Comparison of ENCODE assay signal across 1 cellular context in the genomic region with DNA sequence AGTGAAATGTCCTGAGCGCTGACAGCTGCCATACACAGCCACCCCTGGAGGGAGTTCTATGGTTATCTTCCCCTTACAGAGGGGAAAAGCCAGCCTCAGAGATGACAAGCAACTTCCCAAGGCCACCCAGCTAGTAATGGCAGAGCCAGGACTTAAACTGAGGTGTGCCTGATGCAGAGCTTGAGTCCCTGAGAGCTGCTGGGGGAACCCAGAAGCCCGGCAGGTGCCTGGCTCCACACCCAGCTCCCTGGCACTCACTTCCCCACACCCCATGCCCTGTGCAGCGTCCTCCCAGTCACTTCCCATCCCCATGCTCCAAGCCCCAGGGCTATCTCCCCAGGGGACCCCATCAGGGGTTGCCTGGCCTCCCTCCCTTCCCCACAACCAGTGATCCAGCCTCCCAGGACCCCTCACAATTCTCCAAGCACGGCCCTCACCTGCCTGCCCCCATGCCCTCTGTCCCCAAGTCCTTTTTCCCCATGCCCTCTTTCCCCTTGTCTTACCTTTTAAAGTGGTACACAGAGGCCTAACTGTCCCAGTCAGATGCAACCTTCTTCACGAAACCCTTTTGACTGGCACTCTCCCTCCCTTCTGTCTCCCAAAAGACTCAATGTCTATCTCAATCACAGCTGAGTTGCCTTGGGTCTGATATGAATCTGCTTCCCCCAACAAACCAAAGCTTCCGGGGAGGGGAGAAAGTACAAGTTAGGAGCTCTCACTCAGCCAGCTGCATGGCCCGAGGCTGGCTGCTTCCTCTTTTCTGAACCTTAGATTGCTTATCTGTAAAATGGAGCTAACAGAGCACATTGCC.
TF ChIP-seq lines count a peak whose summit lies in the region.

No MANE protein-coding gene starts in this region.

TF ChIP-seq in K562, 482 proteins besides CTCF, POLR2A, EP300 and RAD21 (continued from another document and continues in another):
- TF ChIP-seq ZBTB11 (CRISPR knock-in tag; IDR thresholded peaks at IDR 0.05) (no peak), SMARCE1 (IDR thresholded peaks at IDR 0.05) (peak; percentile 69; the same call in 1 of the 2 replicates), ESRRB (CRISPR knock-in tag; IDR thresholded peaks at IDR 0.05; ENCODE audit: borderline replicate concordance) (no peak), ZNF584 (CRISPR knock-in tag; IDR thresholded peaks at IDR 0.05; ENCODE audit: low read depth) (no peak), CBX8 (IDR thresholded peaks at IDR 0.05; ENCODE audit: borderline replicate concordance, extremely low read depth, low read depth, low read length, poor library complexity, severe bottlenecking) (no peak), PRMT5 (CRISPR knock-in tag; IDR thresholded peaks at IDR 0.05) (no peak), DACH1 (IDR thresholded peaks at IDR 0.05; ENCODE audit: partially characterized antibody) (no peak), U2AF2 (optimal IDR thresholded peaks at IDR 0.05; ENCODE audit: low read depth, low read length) (no peak), SIN3A (IDR thresholded peaks at IDR 0.05; ENCODE audit: borderline replicate concordance in 2 of 2, control insufficient read depth in 1 of 2, low read depth in 2 of 2, low read length in 2 of 2) (no peak), EZH2 (IDR thresholded peaks at IDR 0.05; ENCODE audit: borderline replicate concordance, low read depth, low read length) (no peak), ETV1 (tag; conservative IDR thresholded peaks at IDR 0.05; ENCODE audit: low read depth) (peak; percentile 92), ZNF445 (CRISPR knock-in tag; IDR thresholded peaks at IDR 0.05; ENCODE audit: low read depth) (no peak), ZNF586 (CRISPR knock-in tag; conservative IDR thresholded peaks at IDR 0.05) (no peak), CBX1 (IDR thresholded peaks at IDR 0.05; ENCODE audit: low read depth) (peak; percentile 96; the same call in 1 of the 2 replicates), PKNOX1 (IDR thresholded peaks at IDR 0.05) (peak; percentile 74), ZNF717 (CRISPR knock-in tag; IDR thresholded peaks at IDR 0.05) (no peak), YY1 (IDR thresholded peaks at IDR 0.05; ENCODE audit: borderline replicate concordance in 1 of 3, control insufficient read depth in 1 of 3, extremely low read depth in 1 of 3, insufficient read depth in 3 of 3, insufficient read length in 1 of 3, insufficient replicate concordance in 2 of 3, low read depth in 1 of 3, low read length in 2 of 3) (peak in 1 of 3 experiments; percentile 45), PTBP1 (IDR thresholded peaks at IDR 0.05; ENCODE audit: low read depth, low read length) (no peak), ATF7 (IDR thresholded peaks at IDR 0.05) (no peak), ZNF3 (CRISPR knock-in tag; IDR thresholded peaks at IDR 0.05) (no peak), GATA2 (CRISPR knock-in tag; IDR thresholded peaks at IDR 0.05) (peak; percentile 82), CTBP1 (IDR thresholded peaks at IDR 0.05; ENCODE audit: borderline replicate concordance) (peak; percentile 33; the same call in 1 of the 2 replicates), SOX6 (IDR thresholded peaks at IDR 0.05) (peak; percentile 18; the same call in 1 of the 2 replicates), MTA2 (IDR thresholded peaks at IDR 0.05; ENCODE audit: low read depth) (no peak), HCFC1 (IDR thresholded peaks at IDR 0.05; ENCODE audit: low read depth, low read length) (no peak), ZNF507 (tag; conservative IDR thresholded peaks at IDR 0.05) (no peak), ADNP (tag; IDR thresholded peaks at IDR 0.05) (peak; percentile 93), HMG20A (CRISPR knock-in tag; conservative IDR thresholded peaks at IDR 0.05) (no peak), SPI1 (IDR thresholded peaks at IDR 0.05; ENCODE audit: borderline replicate concordance, low read depth, low read length) (peak; percentile 94), SMC3 (conservative IDR thresholded peaks at IDR 0.05; ENCODE audit: insufficient read depth, low read depth, low read length) (peak; percentile 4; the same call in 1 of the 2 replicates), PCBP1 (IDR thresholded peaks at IDR 0.05; ENCODE audit: low read depth, low read length, poor library complexity, severe bottlenecking) (no peak), CBFA2T2 (conservative IDR thresholded peaks at IDR 0.05) (peak; percentile 78), TSHZ1 (CRISPR knock-in tag; IDR thresholded peaks at IDR 0.05) (no peak), FOXM1 (IDR thresholded peaks at IDR 0.05; ENCODE audit: low read depth) (no peak), FOXM1 (CRISPR knock-in tag; IDR thresholded peaks at IDR 0.05; ENCODE audit: low read depth) (no peak)
- TF ChIP-seq, protein P1, sequence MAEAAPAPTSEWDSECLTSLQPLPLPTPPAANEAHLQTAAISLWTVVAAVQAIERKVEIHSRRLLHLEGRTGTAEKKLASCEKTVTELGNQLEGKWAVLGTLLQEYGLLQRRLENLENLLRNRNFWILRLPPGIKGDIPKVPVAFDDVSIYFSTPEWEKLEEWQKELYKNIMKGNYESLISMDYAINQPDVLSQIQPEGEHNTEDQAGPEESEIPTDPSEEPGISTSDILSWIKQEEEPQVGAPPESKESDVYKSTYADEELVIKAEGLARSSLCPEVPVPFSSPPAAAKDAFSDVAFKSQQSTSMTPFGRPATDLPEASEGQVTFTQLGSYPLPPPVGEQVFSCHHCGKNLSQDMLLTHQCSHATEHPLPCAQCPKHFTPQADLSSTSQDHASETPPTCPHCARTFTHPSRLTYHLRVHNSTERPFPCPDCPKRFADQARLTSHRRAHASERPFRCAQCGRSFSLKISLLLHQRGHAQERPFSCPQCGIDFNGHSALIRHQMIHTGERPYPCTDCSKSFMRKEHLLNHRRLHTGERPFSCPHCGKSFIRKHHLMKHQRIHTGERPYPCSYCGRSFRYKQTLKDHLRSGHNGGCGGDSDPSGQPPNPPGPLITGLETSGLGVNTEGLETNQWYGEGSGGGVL (CRISPR knock-in tag; IDR thresholded peaks at IDR 0.05) = no peak
- TF ChIP-seq, protein P2, sequence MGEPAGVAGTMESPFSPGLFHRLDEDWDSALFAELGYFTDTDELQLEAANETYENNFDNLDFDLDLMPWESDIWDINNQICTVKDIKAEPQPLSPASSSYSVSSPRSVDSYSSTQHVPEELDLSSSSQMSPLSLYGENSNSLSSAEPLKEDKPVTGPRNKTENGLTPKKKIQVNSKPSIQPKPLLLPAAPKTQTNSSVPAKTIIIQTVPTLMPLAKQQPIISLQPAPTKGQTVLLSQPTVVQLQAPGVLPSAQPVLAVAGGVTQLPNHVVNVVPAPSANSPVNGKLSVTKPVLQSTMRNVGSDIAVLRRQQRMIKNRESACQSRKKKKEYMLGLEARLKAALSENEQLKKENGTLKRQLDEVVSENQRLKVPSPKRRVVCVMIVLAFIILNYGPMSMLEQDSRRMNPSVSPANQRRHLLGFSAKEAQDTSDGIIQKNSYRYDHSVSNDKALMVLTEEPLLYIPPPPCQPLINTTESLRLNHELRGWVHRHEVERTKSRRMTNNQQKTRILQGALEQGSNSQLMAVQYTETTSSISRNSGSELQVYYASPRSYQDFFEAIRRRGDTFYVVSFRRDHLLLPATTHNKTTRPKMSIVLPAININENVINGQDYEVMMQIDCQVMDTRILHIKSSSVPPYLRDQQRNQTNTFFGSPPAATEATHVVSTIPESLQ (CRISPR knock-in tag; IDR thresholded peaks at IDR 0.05) = no peak
- TF ChIP-seq, protein P3, sequence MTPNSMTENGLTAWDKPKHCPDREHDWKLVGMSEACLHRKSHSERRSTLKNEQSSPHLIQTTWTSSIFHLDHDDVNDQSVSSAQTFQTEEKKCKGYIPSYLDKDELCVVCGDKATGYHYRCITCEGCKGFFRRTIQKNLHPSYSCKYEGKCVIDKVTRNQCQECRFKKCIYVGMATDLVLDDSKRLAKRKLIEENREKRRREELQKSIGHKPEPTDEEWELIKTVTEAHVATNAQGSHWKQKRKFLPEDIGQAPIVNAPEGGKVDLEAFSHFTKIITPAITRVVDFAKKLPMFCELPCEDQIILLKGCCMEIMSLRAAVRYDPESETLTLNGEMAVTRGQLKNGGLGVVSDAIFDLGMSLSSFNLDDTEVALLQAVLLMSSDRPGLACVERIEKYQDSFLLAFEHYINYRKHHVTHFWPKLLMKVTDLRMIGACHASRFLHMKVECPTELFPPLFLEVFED (CRISPR knock-in tag; conservative IDR thresholded peaks at IDR 0.05) = 0 out of 2 replicates have a peak, but pooled peaks have one; percentile 56
- TF ChIP-seq, protein P4, sequence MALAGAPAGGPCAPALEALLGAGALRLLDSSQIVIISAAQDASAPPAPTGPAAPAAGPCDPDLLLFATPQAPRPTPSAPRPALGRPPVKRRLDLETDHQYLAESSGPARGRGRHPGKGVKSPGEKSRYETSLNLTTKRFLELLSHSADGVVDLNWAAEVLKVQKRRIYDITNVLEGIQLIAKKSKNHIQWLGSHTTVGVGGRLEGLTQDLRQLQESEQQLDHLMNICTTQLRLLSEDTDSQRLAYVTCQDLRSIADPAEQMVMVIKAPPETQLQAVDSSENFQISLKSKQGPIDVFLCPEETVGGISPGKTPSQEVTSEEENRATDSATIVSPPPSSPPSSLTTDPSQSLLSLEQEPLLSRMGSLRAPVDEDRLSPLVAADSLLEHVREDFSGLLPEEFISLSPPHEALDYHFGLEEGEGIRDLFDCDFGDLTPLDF (CRISPR knock-in tag; IDR thresholded peaks at IDR 0.05) = no peak
